Comparison of ENCODE assay signal across 1 cellular context in genomic region chr7:30141405-30142045, GRCh38.
TF ChIP-seq lines count a peak whose summit lies in the region.

No MANE protein-coding gene starts in this region.

TF ChIP-seq in K562, 482 proteins besides CTCF, POLR2A, EP300 and RAD21 (continued from another document):
- TF ChIP-seq TCF7 (IDR thresholded peaks at IDR 0.05; ENCODE audit: borderline replicate concordance) (no peak), NFYB (IDR thresholded peaks at IDR 0.05; ENCODE audit: extremely low read depth, insufficient read length) (no peak), BRD9 (IDR thresholded peaks at IDR 0.05; ENCODE audit: low read depth, partially characterized antibody) (no peak), U2AF2 (optimal IDR thresholded peaks at IDR 0.05; ENCODE audit: low read depth, low read length) (no peak), YY1 (IDR thresholded peaks at IDR 0.05; ENCODE audit: borderline replicate concordance in 1 of 3, control insufficient read depth in 1 of 3, extremely low read depth in 1 of 3, insufficient read depth in 3 of 3, insufficient read length in 1 of 3, insufficient replicate concordance in 2 of 3, low read depth in 1 of 3, low read length in 2 of 3) (peak in 2 of 3 experiments; percentile 13 to 65), MIER1 (IDR thresholded peaks at IDR 0.05; ENCODE audit: low read depth) (no peak), ETV1 (tag; conservative IDR thresholded peaks at IDR 0.05; ENCODE audit: low read depth) (no peak), ARID1B (IDR thresholded peaks at IDR 0.05) (0 out of 2 replicates have a peak, but pooled peaks have one; percentile 11), CHAMP1 (IDR thresholded peaks at IDR 0.05) (no peak), MAX (CRISPR knock-in tag; IDR thresholded peaks at IDR 0.05) (no peak), CREB1 (IDR thresholded peaks at IDR 0.05) (no peak), CREB1 (CRISPR knock-in tag; IDR thresholded peaks at IDR 0.05) (no peak), NR2F6 (CRISPR knock-in tag; IDR thresholded peaks at IDR 0.05) (no peak), ZNF384 (IDR thresholded peaks at IDR 0.05; ENCODE audit: low read depth, low read length) (0 out of 2 replicates have a peak, but pooled peaks have one; percentile 46), BRF1 (IDR thresholded peaks at IDR 0.05; ENCODE audit: borderline replicate concordance, extremely low read depth, insufficient read length) (no peak), OTX1 (CRISPR knock-in tag; IDR thresholded peaks at IDR 0.05) (no peak), MAFF (IDR thresholded peaks at IDR 0.05; ENCODE audit: low read length) (no peak), RFX5 (IDR thresholded peaks at IDR 0.05; ENCODE audit: low read depth, low read length) (no peak), CBFA2T3 (IDR thresholded peaks at IDR 0.05) (peak; percentile 32; the same call in 1 of the 2 replicates), ZNF740 (CRISPR knock-in tag; IDR thresholded peaks at IDR 0.05) (no peak), ZNF740 (tag; IDR thresholded peaks at IDR 0.05) (no peak), CCNT2 (IDR thresholded peaks at IDR 0.05; ENCODE audit: borderline replicate concordance, extremely low read depth, insufficient read length, low read depth, low read length) (no peak), E2F5 (CRISPR knock-in tag; IDR thresholded peaks at IDR 0.05) (no peak), ZBTB33 (CRISPR knock-in tag; IDR thresholded peaks at IDR 0.05) (no peak), TAL1 (IDR thresholded peaks at IDR 0.05) (peak; percentile 8; the same call in 1 of the 2 replicates), PML (IDR thresholded peaks at IDR 0.05; ENCODE audit: low read length) (no peak), THRAP3 (IDR thresholded peaks at IDR 0.05; ENCODE audit: borderline replicate concordance) (no peak), THRA (IDR thresholded peaks at IDR 0.05) (no peak)
